Comparison of ENCODE assay signal across 8 cellular contexts in the genomic region with DNA sequence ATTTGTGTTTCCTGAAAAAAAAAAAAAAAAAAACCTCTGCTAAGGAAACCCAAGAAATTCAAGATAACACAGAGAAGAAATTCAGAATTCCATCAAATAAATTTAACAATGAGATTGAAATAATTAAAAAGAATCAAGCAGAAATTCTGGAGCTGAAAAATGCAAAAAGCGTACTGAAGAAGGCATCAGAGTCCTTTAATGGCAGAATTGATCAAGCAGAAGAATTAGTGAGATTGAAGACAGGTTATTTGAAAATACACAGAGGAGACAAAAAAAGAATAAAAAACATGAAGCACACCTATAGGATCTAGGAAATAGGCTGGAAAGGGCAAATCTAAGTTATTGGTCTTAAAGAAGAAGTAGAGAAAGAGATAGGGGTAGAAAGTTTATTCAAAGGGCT.
"Had no signal": no experiment of that assay in that cellular context is flagged by ENCODE, and none has a peak within 500 bp of the region (broad histone marks: within the 10 kb centered on the region; RNA-seq: fewer than 3 reads in every experiment).

No MANE protein-coding gene starts in this region.

- FAIRE-seq: HTR-8/SVneo had no signal

- H3K9ac ChIP-seq: GM23248 had no signal

- ATAC-seq: HCT116 had no signal

- DNase-seq: GM23248, GOT3, H7, KG1 had no signal

- H2AFZ ChIP-seq: GM23248 had no signal

- H3K27ac ChIP-seq: GM23248 had no signal

- H3K9me3 ChIP-seq: HAP-1 had no signal

- H3K27ac Mint-ChIP-seq: IgD-negative memory B cell had no signal

- H3K36me3 ChIP-seq: HAP-1 had no signal

- H3K27me3 Mint-ChIP-seq: IgD-negative memory B cell had no signal

- H3K4me3 ChIP-seq: GM23248, HAP-1 had no signal
